ENCODE assay signal across 20 cellular contexts in the genomic region with DNA sequence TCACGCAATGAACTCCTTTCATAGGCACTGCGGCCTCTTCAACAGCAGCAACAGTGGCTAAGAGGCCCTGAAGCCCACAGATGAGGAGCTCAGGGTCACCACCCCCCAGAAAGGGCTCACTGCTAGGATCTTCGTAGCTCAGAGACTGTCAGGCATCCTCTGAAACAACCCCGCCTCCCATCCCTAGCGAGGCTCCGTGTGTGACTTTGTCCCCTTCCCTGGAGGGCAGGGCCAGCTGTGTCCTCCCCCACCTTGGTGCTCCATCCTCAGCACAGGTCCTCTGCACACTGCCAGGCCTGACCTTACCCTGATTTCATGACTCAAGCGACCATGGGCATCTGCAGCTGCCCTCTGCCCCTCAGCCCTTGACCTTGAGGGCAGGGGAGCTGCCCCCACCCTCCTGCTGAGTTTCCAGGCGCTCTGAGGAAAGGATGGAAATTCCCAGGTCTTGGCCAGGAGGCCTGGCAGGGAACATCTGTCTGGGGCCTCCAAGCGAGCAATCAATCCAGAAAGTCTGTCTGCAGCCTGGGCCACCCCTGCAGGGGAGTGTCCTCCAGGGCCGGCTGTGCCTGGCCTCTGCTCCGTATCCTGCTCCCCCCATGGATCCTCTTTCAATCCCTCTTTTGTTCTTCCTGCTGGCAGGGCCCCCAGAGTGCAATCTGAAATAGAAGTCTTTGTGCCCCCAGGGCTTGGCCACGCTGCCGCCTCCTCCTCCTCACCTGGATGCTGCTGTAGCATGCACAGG. TPM values are rescaled to one million over a fixed set of nuclear protein-coding genes. Genes with fewer than 3 reads are reported as not detected.
"Had no signal": no experiment of that assay in that cellular context is flagged by ENCODE, and none has a peak within 500 bp of the region (broad histone marks: within the 10 kb centered on the region; RNA-seq: fewer than 3 reads in every experiment).

No MANE protein-coding gene starts in this region.

- H3K27ac Mint-ChIP-seq: activated CD4-positive, alpha-beta T cell treated with anti-CD3 and anti-CD28 coated beads, Interleukin-2, amount 10 ng/mL, durations not matched to agents 7 days and 5 days; activated naive CD4-positive, alpha-beta T cell treated with anti-CD3 and anti-CD28 coated beads, Interleukin-2, amount 10 ng/mL, durations not matched to agents 7 days and 5 days; activated T-helper 17 cell treated with anti-CD3 and anti-CD28 coated beads, Interleukin-2, amount 50 U/mL, for 72 hours; memory B cell; natural killer cell; stimulated activated naive CD8-positive, alpha-beta T cell treated with anti-CD3 and anti-CD28 coated beads, Interleukin-15, amount 100 ng/mL, for 72 hours; T-helper 1 cell treated with Interleukin-12 subunit alpha and Interleukin-12 subunit beta and Interleukin-4 antibody, amounts not matched to agents 30 μg/mL and 1 μg/mL, for 36 hours; WTC11 had no signal

- H3K4me3 ChIP-seq: testis had no signal

- H3K4me1 ChIP-seq: testis had no signal

- H3K36me3 Mint-ChIP-seq: activated naive CD4-positive, alpha-beta T cell treated with anti-CD3 and anti-CD28 coated beads, Interleukin-2, amount 10 ng/mL, durations not matched to agents 7 days and 5 days; brain; natural killer cell; WTC11 had no signal

- DNase-seq: activated CD4-positive, alpha-beta T cell treated with anti-CD3 and anti-CD28 coated beads, Interleukin-2, amount 10 ng/mL, durations not matched to agents 7 days and 5 days; activated naive CD4-positive, alpha-beta T cell treated with anti-CD3 and anti-CD28 coated beads, Interleukin-2, amount 10 ng/mL, durations not matched to agents 7 days and 5 days; activated T-cell treated with anti-CD3 and anti-CD28 coated beads for 4 hours; amniotic stem cell; cerebellar nuclear complex; dermis blood vessel endothelial cell; natural killer cell; stimulated activated CD4-positive, alpha-beta T cell treated with anti-CD3 and anti-CD28 coated beads, Interleukin-15, amount 100 ng/mL, for 24 hours; stimulated activated CD4-positive, alpha-beta T cell treated with anti-CD3 and anti-CD28 coated beads, Interleukin-4, amount 100 ng/mL, for 24 hours; stimulated activated naive CD8-positive, alpha-beta T cell treated with anti-CD3 and anti-CD28 coated beads, Interleukin-15, amount 100 ng/mL, for 72 hours; testis had no signal

- H3K9me3 Mint-ChIP-seq: activated CD4-positive, alpha-beta T cell treated with anti-CD3 and anti-CD28 coated beads, Interleukin-2, amount 10 ng/mL, durations not matched to agents 7 days and 5 days; activated naive CD4-positive, alpha-beta T cell treated with anti-CD3 and anti-CD28 coated beads, Interleukin-2, amount 10 ng/mL, durations not matched to agents 7 days and 5 days; activated T-helper 17 cell treated with anti-CD3 and anti-CD28 coated beads, Interleukin-2, amount 50 U/mL, for 72 hours; memory B cell; natural killer cell; stimulated activated naive CD8-positive, alpha-beta T cell treated with anti-CD3 and anti-CD28 coated beads, Interleukin-15, amount 100 ng/mL, for 72 hours; T-helper 1 cell treated with Interleukin-12 subunit alpha and Interleukin-12 subunit beta and Interleukin-4 antibody, amounts not matched to agents 30 μg/mL and 1 μg/mL, for 36 hours; WTC11 had no signal

- H3K4me3 Mint-ChIP-seq: activated CD4-positive, alpha-beta T cell treated with anti-CD3 and anti-CD28 coated beads, Interleukin-2, amount 10 ng/mL, durations not matched to agents 7 days and 5 days; activated naive CD4-positive, alpha-beta T cell treated with anti-CD3 and anti-CD28 coated beads, Interleukin-2, amount 10 ng/mL, durations not matched to agents 7 days and 5 days; activated T-helper 17 cell treated with anti-CD3 and anti-CD28 coated beads, Interleukin-2, amount 50 U/mL, for 72 hours; brain; memory B cell; natural killer cell; stimulated activated naive CD8-positive, alpha-beta T cell treated with anti-CD3 and anti-CD28 coated beads, Interleukin-15, amount 100 ng/mL, for 72 hours; T-helper 1 cell treated with Interleukin-12 subunit alpha and Interleukin-12 subunit beta and Interleukin-4 antibody, amounts not matched to agents 30 μg/mL and 1 μg/mL, for 36 hours; WTC11 had no signal

- H3K4me1 Mint-ChIP-seq: activated T-helper 17 cell treated with anti-CD3 and anti-CD28 coated beads, Interleukin-2, amount 50 U/mL, for 72 hours; memory B cell; natural killer cell had no signal

- ATAC-seq: activated T-helper 17 cell treated with anti-CD3 and anti-CD28 coated beads, Interleukin-2, amount 50 U/mL, for 72 hours; stimulated activated naive CD8-positive, alpha-beta T cell treated with anti-CD3 and anti-CD28 coated beads, Interleukin-15, amount 100 ng/mL, for 72 hours; WTC11 had no signal

- H3K27ac ChIP-seq: testis had no signal

- H3K27me3 ChIP-seq: testis had no signal

- H3K9me3 ChIP-seq: testis had no signal

RNA-seq across cellular contexts. Expression of a gene that starts 6.8 kb away (rescaled TPM):
- total RNA-seq: activated CD4-positive, alpha-beta T cell treated with anti-CD3 and anti-CD28 coated beads, Interleukin-2, amount 10 ng/mL, durations not matched to agents 7 days and 5 days; activated CD8-positive, alpha-beta memory T cell treated with anti-CD3 and anti-CD28 coated beads for 36 hours; activated T-helper 17 cell treated with anti-CD3 and anti-CD28 coated beads, Interleukin-2, amount 50 U/mL, for 72 hours; dermis blood vessel endothelial cell; mucosa of gallbladder; natural killer cell; osteocyte; urinary bladder had no signal
- polyA plus RNA-seq: urinary bladder had no signal
